In the genomic region with DNA sequence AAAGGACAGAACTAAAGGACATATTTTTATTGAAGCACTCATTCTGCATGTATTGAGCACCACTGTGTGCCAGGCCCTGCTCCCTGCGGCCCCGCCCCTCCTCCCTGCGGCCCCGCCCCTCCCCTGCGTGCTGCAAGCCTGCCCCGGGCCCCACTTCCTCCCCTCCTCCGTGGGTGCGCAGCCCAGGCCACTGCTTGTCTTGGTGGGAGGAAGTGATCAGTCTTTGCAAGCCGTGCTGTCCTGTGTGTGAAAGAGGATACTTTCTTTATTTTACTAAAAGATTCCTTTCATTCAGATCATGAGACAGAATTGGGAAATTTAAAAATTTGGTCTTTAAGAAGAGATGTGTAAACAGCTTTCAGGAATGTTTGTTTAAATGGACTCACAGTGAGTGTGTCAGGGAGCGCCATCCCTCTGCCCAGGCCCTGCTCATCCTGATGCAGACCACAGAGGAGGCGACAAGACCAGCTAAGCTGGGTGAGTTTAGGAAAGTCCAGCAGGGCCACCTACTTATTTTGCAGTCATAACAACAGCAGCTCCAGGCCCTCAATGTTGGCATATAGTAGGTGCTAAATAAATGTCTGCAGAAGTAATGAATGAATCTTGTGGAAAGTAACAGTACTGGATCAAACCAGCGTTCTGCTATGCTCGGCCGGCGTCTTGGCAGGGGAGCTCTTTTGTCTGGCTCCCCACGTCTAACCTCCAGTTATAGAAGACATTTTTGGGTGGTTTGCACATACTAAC, we compare ENCODE assay signal across 1 cellular context.
TF ChIP-seq lines count a peak whose summit lies in the region.

No MANE protein-coding gene starts in this region.

TF ChIP-seq in HepG2, 621 proteins besides CTCF, POLR2A, EP300 and RAD21 (continued from another document):
- TF ChIP-seq, protein P1, sequence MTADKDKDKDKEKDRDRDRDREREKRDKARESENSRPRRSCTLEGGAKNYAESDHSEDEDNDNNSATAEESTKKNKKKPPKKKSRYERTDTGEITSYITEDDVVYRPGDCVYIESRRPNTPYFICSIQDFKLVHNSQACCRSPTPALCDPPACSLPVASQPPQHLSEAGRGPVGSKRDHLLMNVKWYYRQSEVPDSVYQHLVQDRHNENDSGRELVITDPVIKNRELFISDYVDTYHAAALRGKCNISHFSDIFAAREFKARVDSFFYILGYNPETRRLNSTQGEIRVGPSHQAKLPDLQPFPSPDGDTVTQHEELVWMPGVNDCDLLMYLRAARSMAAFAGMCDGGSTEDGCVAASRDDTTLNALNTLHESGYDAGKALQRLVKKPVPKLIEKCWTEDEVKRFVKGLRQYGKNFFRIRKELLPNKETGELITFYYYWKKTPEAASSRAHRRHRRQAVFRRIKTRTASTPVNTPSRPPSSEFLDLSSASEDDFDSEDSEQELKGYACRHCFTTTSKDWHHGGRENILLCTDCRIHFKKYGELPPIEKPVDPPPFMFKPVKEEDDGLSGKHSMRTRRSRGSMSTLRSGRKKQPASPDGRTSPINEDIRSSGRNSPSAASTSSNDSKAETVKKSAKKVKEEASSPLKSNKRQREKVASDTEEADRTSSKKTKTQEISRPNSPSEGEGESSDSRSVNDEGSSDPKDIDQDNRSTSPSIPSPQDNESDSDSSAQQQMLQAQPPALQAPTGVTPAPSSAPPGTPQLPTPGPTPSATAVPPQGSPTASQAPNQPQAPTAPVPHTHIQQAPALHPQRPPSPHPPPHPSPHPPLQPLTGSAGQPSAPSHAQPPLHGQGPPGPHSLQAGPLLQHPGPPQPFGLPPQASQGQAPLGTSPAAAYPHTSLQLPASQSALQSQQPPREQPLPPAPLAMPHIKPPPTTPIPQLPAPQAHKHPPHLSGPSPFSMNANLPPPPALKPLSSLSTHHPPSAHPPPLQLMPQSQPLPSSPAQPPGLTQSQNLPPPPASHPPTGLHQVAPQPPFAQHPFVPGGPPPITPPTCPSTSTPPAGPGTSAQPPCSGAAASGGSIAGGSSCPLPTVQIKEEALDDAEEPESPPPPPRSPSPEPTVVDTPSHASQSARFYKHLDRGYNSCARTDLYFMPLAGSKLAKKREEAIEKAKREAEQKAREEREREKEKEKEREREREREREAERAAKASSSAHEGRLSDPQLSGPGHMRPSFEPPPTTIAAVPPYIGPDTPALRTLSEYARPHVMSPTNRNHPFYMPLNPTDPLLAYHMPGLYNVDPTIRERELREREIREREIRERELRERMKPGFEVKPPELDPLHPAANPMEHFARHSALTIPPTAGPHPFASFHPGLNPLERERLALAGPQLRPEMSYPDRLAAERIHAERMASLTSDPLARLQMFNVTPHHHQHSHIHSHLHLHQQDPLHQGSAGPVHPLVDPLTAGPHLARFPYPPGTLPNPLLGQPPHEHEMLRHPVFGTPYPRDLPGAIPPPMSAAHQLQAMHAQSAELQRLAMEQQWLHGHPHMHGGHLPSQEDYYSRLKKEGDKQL (CRISPR knock-in tag; IDR thresholded peaks at IDR 0.05; ENCODE audit: low read depth) = no peak
- no peak for TF ChIP-seq POLR2AphosphoS2 (IDR thresholded peaks at IDR 0.05; ENCODE audit: low read depth, low read length)
- TF ChIP-seq, protein P2, sequence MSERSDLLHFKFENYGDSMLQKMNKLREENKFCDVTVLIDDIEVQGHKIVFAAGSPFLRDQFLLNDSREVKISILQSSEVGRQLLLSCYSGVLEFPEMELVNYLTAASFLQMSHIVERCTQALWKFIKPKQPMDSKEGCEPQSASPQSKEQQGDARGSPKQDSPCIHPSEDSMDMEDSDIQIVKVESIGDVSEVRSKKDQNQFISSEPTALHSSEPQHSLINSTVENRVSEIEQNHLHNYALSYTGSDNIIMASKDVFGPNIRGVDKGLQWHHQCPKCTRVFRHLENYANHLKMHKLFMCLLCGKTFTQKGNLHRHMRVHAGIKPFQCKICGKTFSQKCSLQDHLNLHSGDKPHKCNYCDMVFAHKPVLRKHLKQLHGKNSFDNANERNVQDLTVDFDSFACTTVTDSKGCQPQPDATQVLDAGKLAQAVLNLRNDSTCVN (CRISPR knock-in tag; IDR thresholded peaks at IDR 0.05; ENCODE audit: borderline replicate concordance) = no peak
- TF ChIP-seq, protein P3, sequence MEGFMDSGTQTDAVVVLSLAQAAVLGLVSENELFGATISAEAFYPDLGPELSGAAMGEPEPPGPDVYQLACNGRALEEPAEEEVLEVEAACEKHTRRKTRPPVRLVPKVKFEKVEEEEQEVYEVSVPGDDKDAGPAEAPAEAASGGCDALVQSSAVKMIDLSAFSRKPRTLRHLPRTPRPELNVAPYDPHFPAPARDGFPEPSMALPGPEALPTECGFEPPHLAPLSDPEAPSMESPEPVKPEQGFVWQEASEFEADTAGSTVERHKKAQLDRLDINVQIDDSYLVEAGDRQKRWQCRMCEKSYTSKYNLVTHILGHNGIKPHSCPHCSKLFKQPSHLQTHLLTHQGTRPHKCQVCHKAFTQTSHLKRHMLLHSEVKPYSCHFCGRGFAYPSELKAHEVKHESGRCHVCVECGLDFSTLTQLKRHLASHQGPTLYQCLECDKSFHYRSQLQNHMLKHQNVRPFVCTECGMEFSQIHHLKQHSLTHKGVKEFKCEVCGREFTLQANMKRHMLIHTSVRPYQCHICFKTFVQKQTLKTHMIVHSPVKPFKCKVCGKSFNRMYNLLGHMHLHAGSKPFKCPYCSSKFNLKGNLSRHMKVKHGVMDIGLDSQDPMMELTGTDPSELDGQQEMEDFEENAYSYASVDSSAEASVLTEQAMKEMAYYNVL (CRISPR knock-in tag; IDR thresholded peaks at IDR 0.05; ENCODE audit: borderline replicate concordance) = no peak
